In genomic region chr4:80036949-80037348, GRCh38 we compare ENCODE assay signal across 9 cellular contexts. TPM values are rescaled to one million over a fixed set of nuclear protein-coding genes. Genes with fewer than 3 reads are reported as not detected.
DNase-seq lines count a peak whose midpoint lies in the region; ATAC-seq, FAIRE-seq and TF ChIP-seq lines count a peak whose summit lies in the region.
"Had no signal": no experiment of that assay in that cellular context is flagged by ENCODE, and none has a peak within 500 bp of the region (broad histone marks: within the 10 kb centered on the region; RNA-seq: fewer than 3 reads in every experiment).

No MANE protein-coding gene starts in this region.

- peaks cover 3% of the 10 kb centered on the region for H3K36me3 Mint-ChIP-seq in activated CD8-positive, alpha-beta T cell treated with anti-CD3 and anti-CD28 coated beads for 36 hours (ENCODE audit: low read depth)

- no peaks in the 10 kb centered on the region for H3K9me3 Mint-ChIP-seq in activated CD8-positive, alpha-beta T cell treated with anti-CD3 and anti-CD28 coated beads for 36 hours

- peak overlapping the region; percentile 75 for H3K27ac Mint-ChIP-seq in activated CD8-positive, alpha-beta T cell treated with anti-CD3 and anti-CD28 coated beads for 36 hours

- peak overlapping the region; percentile 64 to 96 (median 76) for H3K27ac ChIP-seq in heart left ventricle
- H3K27ac ChIP-seq in small intestine (ENCODE audit: low read depth in 1 of 2, low read length in 1 of 2) = peak overlapping the region; percentile 41 to 83
- H3K27ac ChIP-seq in OCI-LY7 (ENCODE audit: low read depth, low read length, poor library complexity, severe bottlenecking) = no peak overlapping the region

- H3K4me3 ChIP-seq in heart left ventricle (peak overlapping the region in 8 of 12 donors; percentile 13 to 43 (median 26)), small intestine (ENCODE audit: low read depth in 1 of 2, low read length in 2 of 2) (no peak overlapping the region), OCI-LY7 (ENCODE audit: low read depth, low read length, poor library complexity, severe bottlenecking) (no peak overlapping the region), lower leg skin (ENCODE audit: low read depth, poor library complexity, severe bottlenecking) (no peak overlapping the region)

- H3K36me3 ChIP-seq in heart left ventricle (peaks cover 0 to 33% (median 0%) of the 10 kb centered on the region in 9 donors), small intestine (ENCODE audit: control insufficient read depth in 2 of 2, insufficient read depth in 2 of 2, low read length in 2 of 2) (no peaks in the 10 kb centered on the region), OCI-LY7 (ENCODE audit: insufficient read depth, low read length) (no peaks in the 10 kb centered on the region)

- no peak for FAIRE-seq in small intestine (lab: Jason Lieb, UNC)

- H3K27me3 ChIP-seq in heart left ventricle = no peaks in the 10 kb centered on the region
- no peaks in the 10 kb centered on the region for H3K27me3 ChIP-seq in small intestine (ENCODE audit: control insufficient read depth in 2 of 2, insufficient read depth in 2 of 2, low read length in 2 of 2)

- H4K20me1 ChIP-seq in OCI-LY7 (ENCODE audit: insufficient read depth, low read length) = no peaks in the 10 kb centered on the region

- BruUV-seq in OCI-LY7 (replicated peaks; lab: Mats Ljungman, UMichigan) = no TSS peak

- no peak for TF ChIP-seq POLR2A in heart left ventricle (IDR thresholded peaks at IDR 0.05)
- TF ChIP-seq POLR2A in lower leg skin (IDR thresholded peaks at IDR 0.05) = no peak

- no peaks in the 10 kb centered on the region for H3K27me3 Mint-ChIP-seq in activated CD8-positive, alpha-beta T cell treated with anti-CD3 and anti-CD28 coated beads for 36 hours

- CTCF ChIA-PET in activated CD8-positive, alpha-beta T cell treated with anti-CD3 and anti-CD28 coated beads for 36 hours (lab: Charles Lee) = no interaction called here
- CTCF ChIA-PET in OCI-LY7 (lab: Charles Lee; ENCODE audit: unreplicated experiment) = no interaction called here

- peak; percentile 53 for DNase-seq in HCEC 1CT
- no peak for DNase-seq in activated CD8-positive, alpha-beta T cell treated with anti-CD3 and anti-CD28 coated beads for 36 hours
- DNase-seq in heart left ventricle = no peak
- DNase-seq in small intestine = peak; percentile 19
- no peak for DNase-seq in OCI-LY7 (ENCODE audit: low spot score)
- DNase-seq in lower leg skin (ENCODE audit: low spot score in 2 of 2) = no peak
- DNase-seq: activated CD4-positive, alpha-beta T cell treated with anti-CD3 and anti-CD28 coated beads, Interleukin-2, amount 50 U/mL, for 48 hours had no signal

- no peaks in the 10 kb centered on the region for H3K79me2 ChIP-seq in OCI-LY7 (ENCODE audit: insufficient read depth, low read depth, low read length)

- POLR2A ChIA-PET in activated CD8-positive, alpha-beta T cell treated with anti-CD3 and anti-CD28 coated beads for 36 hours (lab: Charles Lee) = no interaction called here
- POLR2A ChIA-PET in OCI-LY7 (lab: Charles Lee) = no interaction called here

- peaks cover 20% of the 10 kb centered on the region for H3K4me1 Mint-ChIP-seq in activated CD8-positive, alpha-beta T cell treated with anti-CD3 and anti-CD28 coated beads for 36 hours (ENCODE audit: low read depth)

- H2AFZ ChIP-seq in OCI-LY7 (ENCODE audit: low read length) = no peak overlapping the region

- peaks cover 0 to 34% (median 21%) of the 10 kb centered on the region in 12 donors for H3K4me1 ChIP-seq in heart left ventricle
- H3K4me1 ChIP-seq in small intestine (ENCODE audit: control insufficient read depth in 2 of 2, insufficient read depth in 1 of 2, low read depth in 1 of 2, low read length in 1 of 2) = peaks cover 2 to 8% of the 10 kb centered on the region in 2 donors
- H3K4me1 ChIP-seq in OCI-LY7 (ENCODE audit: insufficient read depth, low read length, poor library complexity, severe bottlenecking) = no peaks in the 10 kb centered on the region

- intact Hi-C loops in activated CD8-positive, alpha-beta T cell treated with anti-CD3 and anti-CD28 coated beads for 36 hours (cut with micrococcal nuclease) = no loop called here
- intact Hi-C loops in heart left ventricle (cut with DNase I) = loop anchor here in 3 of 10 donors (5.0 kb wide), 1 partner anchor 35 kb away; the partner anchor contains the start of gene ANTXR2 (in 3 of the 3)
- intact Hi-C loops in OCI-LY7 (cut with micrococcal nuclease; ENCODE audit: unreplicated experiment) = no loop called here
- intact Hi-C loops in lower leg skin (cut with DNase I; ENCODE audit: low total_unique reads) = no loop called here

- no peak for ATAC-seq in activated CD8-positive, alpha-beta T cell treated with anti-CD3 and anti-CD28 coated beads for 36 hours
- peak; percentile 93 to 94 (median 94) for ATAC-seq in heart left ventricle
- no peak for ATAC-seq in HG03378 (IDR thresholded peaks at IDR 0.05; ENCODE audit: unreplicated experiment)
- no peak for ATAC-seq in HG02884 (IDR thresholded peaks at IDR 0.05; ENCODE audit: unreplicated experiment)

- H3K9me2 ChIP-seq in OCI-LY7 (ENCODE audit: insufficient read depth, low read length) = no peaks in the 10 kb centered on the region

- H3K4me3 Mint-ChIP-seq in activated CD8-positive, alpha-beta T cell treated with anti-CD3 and anti-CD28 coated beads for 36 hours = peak overlapping the region; percentile 14

- no peaks in the 10 kb centered on the region for H3K9me3 ChIP-seq in heart left ventricle
- no peaks in the 10 kb centered on the region for H3K9me3 ChIP-seq in small intestine (ENCODE audit: control insufficient read depth, low read depth)
- no peaks in the 10 kb centered on the region for H3K9me3 ChIP-seq in OCI-LY7 (ENCODE audit: low read length)

- no peak for TF ChIP-seq CTCF in activated CD8-positive, alpha-beta T cell treated with anti-CD3 and anti-CD28 coated beads for 36 hours (IDR thresholded peaks at IDR 0.05)
- no peak for TF ChIP-seq CTCF in heart left ventricle (IDR thresholded peaks at IDR 0.05)
- no peak for TF ChIP-seq CTCF in OCI-LY7 (conservative IDR thresholded peaks at IDR 0.05; ENCODE audit: low read length)
- TF ChIP-seq CTCF in lower leg skin (IDR thresholded peaks at IDR 0.05) = no peak

- 14 to 41% (median 16%) methylated on average over 1 of the region's 1 CpG for WGBS in heart left ventricle, 4 donors
- WGBS in small intestine, 3 donors = 39 to 85% (median 73%) methylated on average over 1 of the region's 1 CpG
- WGBS in lower leg skin, 2 donors = 54 to 68% methylated on average over 1 of the region's 1 CpG

- H3K4me2 ChIP-seq in OCI-LY7 (ENCODE audit: low read length) = no peak overlapping the region

RNA-seq across cellular contexts. Expression of gene ANTXR2, which starts 36.1 kb away (rescaled TPM):
- 1 to 10 TPM; 3.0 to 3.6 TPM for total RNA-seq in activated CD8-positive, alpha-beta T cell treated with anti-CD3 and anti-CD28 coated beads for 36 hours
- total RNA-seq in heart left ventricle (10 to 100 TPM; 33.3 to 76.7 (median 48.7) TPM), OCI-LY7 (2022) (not detected in 2 replicates), lower leg skin (10 to 100 TPM; 14.4 to 25.2 (median 19.6) TPM)
- polyA plus RNA-seq in heart left ventricle (10 to 100 TPM in 1 of 2 donors, 1 to 10 TPM in 1; 7.0 to 18.0 TPM), small intestine (10 to 100 TPM in 1 of 3 donors, 1 to 10 TPM in 2; 3.6 to 13.7 (median 7.3) TPM)
- not detected in 2 replicates for total RNA-seq in OCI-LY7 (2014; rRNA removed; shearing (Covaris generic))

Comparison
In these comparisons a context has a peak if more than half of its experiments do, and no peak if none do; other contexts are left out.
1. DNase-seq: peak in HCEC 1CT (single experiment) and small intestine (single experiment); none in activated CD8-positive, alpha-beta T cell treated with anti-CD3 and anti-CD28 coated beads for 36 hours (single experiment), heart left ventricle (0 of 5), OCI-LY7 (single experiment) and lower leg skin (0 of 2).
2. ATAC-seq: peak in heart left ventricle (4 of 4); none in activated CD8-positive, alpha-beta T cell treated with anti-CD3 and anti-CD28 coated beads for 36 hours (single experiment), HG03378 (single experiment) and HG02884 (single experiment).
3. H3K4me3 ChIP-seq: peak in heart left ventricle (8 of 12); none in small intestine (0 of 2), OCI-LY7 (single experiment) and lower leg skin (single experiment).